Comparison of ENCODE assay signal across 8 cellular contexts in the genomic region with DNA sequence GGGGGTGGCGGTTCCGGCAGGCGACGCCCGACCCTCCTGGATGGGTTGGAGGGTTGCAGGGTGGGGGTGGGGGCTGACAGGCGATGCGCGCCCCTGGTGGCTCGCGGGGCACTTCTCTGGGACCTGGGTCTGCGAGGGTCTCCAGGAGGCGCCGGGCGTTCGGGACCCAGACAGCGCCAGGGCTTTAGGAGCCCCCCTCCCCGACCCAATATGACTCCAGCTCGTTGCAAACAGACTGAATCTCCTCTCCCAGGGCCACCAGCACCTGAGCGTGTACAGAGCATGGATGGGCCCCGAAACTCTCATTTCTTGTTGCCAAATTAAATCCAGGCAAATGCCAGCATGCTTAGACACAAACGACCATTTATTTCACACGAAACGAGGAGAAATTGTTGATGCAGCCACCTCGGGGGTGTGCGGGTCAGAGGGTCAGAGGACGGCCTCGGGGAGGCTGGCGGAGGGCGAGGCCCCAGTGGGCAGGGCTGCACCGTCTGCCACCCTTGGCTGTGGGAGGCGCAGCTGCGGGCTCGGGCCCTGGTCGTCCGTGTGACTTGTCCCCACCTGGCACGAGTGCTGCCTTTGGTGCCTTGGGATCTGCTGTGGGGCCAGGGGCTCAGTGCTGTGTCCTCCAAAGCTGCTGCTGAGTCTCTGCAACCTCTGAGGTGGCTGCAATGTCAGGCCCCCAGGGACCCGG. TPM values are rescaled to one million over a fixed set of nuclear protein-coding genes. Genes with fewer than 3 reads are reported as not detected.
DNase-seq lines count a peak whose midpoint lies in the region; ATAC-seq and TF ChIP-seq lines count a peak whose summit lies in the region.

No MANE protein-coding gene starts in this region.

- no peaks in the 10 kb centered on the region for H3K36me3 Mint-ChIP-seq in activated naive CD8-positive, alpha-beta T cell treated with anti-CD3 and anti-CD28 coated beads, Interleukin-2, amount 50 U/mL, for 24 hours (ENCODE audit: low read depth)

- no peak overlapping the region for H3K9ac ChIP-seq in liver (ENCODE audit: low read depth in 1 of 2, low read length in 2 of 2)

- peaks cover 2% of the 10 kb centered on the region for H3K27me3 Mint-ChIP-seq in activated naive CD8-positive, alpha-beta T cell treated with anti-CD3 and anti-CD28 coated beads, Interleukin-2, amount 50 U/mL, for 24 hours

- H3K4me1 Mint-ChIP-seq in activated naive CD8-positive, alpha-beta T cell treated with anti-CD3 and anti-CD28 coated beads, Interleukin-2, amount 50 U/mL, for 24 hours, result peaks cover 19% of the 10 kb centered on the region

- WGBS in liver, result 21% methylated on average over 37 of the region's 37 CpGs

- H3K27ac ChIP-seq in liver (ENCODE audit: low read depth in 1 of 2, low read length in 2 of 2), result no peak overlapping the region

- DNase-seq in D341Med (ENCODE audit: low spot score) (peak; percentile 84), NCI-H2196 treated with DMSO at 0.1 percent for 48 hours (lab: John Stamatoyannopoulos, UW; ENCODE audit: unreplicated experiment) (no peak), middle frontal gyrus (ENCODE audit: extremely low spot score, low spot score) (no peak), NCI-H2107 treated with DMSO at 0.1 percent for 48 hours (lab: John Stamatoyannopoulos, UW; ENCODE audit: unreplicated experiment) (no peak)
- peak; percentile 50 for DNase-seq in activated naive CD8-positive, alpha-beta T cell treated with anti-CD3 and anti-CD28 coated beads, Interleukin-2, amount 50 U/mL, for 24 hours

- TF ChIP-seq EP300 in Ishikawa (IDR thresholded peaks at IDR 0.05; ENCODE audit: borderline replicate concordance), result no peak

- H3K4me3 ChIP-seq in liver (ENCODE audit: low read depth in 1 of 3, low read length in 3 of 3), result no peak overlapping the region

- H3K4me3 Mint-ChIP-seq in activated naive CD8-positive, alpha-beta T cell treated with anti-CD3 and anti-CD28 coated beads, Interleukin-2, amount 50 U/mL, for 24 hours, result no peak overlapping the region

- no peak for ATAC-seq in activated naive CD8-positive, alpha-beta T cell treated with anti-CD3 and anti-CD28 coated beads, Interleukin-2, amount 50 U/mL, for 24 hours
- ATAC-seq in HG03025 (IDR thresholded peaks at IDR 0.05; ENCODE audit: low FRiP score, unreplicated experiment), result no peak

- peak; percentile 26 for TF ChIP-seq CTCF in liver (IDR thresholded peaks at IDR 0.05; ENCODE audit: low read depth, low read length, missing input control)

- no peaks in the 10 kb centered on the region for H3K36me3 ChIP-seq in liver (ENCODE audit: control insufficient read depth in 4 of 4, insufficient read depth in 3 of 4, low read depth in 1 of 4, low read length in 3 of 4)

- TF ChIP-seq RAD21 in Ishikawa (IDR thresholded peaks at IDR 0.05; ENCODE audit: low read depth) (peak; percentile 56; the same call in 1 of the 2 replicates), liver (IDR thresholded peaks at IDR 0.05) (peak in 1 of 2 donors; percentile 32)

- peaks cover 0 to 3% (median under 1%) of the 10 kb centered on the region in 4 donors for H3K27me3 ChIP-seq in liver (ENCODE audit: control insufficient read depth in 4 of 4, insufficient read depth in 4 of 4, low read length in 3 of 4)

- no peak overlapping the region for H3K27ac Mint-ChIP-seq in activated naive CD8-positive, alpha-beta T cell treated with anti-CD3 and anti-CD28 coated beads, Interleukin-2, amount 50 U/mL, for 24 hours

- H3K4me1 ChIP-seq in liver (ENCODE audit: control insufficient read depth in 4 of 4, insufficient read depth in 4 of 4, low read length in 3 of 4), result peaks cover 0 to 6% (median 0%) of the 10 kb centered on the region in 4 donors

- no peaks in the 10 kb centered on the region for H3K9me3 ChIP-seq in liver (ENCODE audit: control insufficient read depth in 4 of 4, low read length in 3 of 4)

- no peaks in the 10 kb centered on the region for H3K9me3 Mint-ChIP-seq in activated naive CD8-positive, alpha-beta T cell treated with anti-CD3 and anti-CD28 coated beads, Interleukin-2, amount 50 U/mL, for 24 hours

TF ChIP-seq in Ishikawa, 13 proteins besides CTCF, POLR2A, EP300 and RAD21:
- TF ChIP-seq NFIC (IDR thresholded peaks at IDR 0.05) (no peak), CEBPB (IDR thresholded peaks at IDR 0.05) (no peak), ZBTB7A (IDR thresholded peaks at IDR 0.05; ENCODE audit: low read depth) (peak; percentile 97), CREB1 (IDR thresholded peaks at IDR 0.05; ENCODE audit: low read depth) (no peak), YY1 (IDR thresholded peaks at IDR 0.05; ENCODE audit: low read depth) (no peak), TAF1 (IDR thresholded peaks at IDR 0.05; ENCODE audit: low read depth) (no peak)
- TF ChIP-seq, protein P1, sequence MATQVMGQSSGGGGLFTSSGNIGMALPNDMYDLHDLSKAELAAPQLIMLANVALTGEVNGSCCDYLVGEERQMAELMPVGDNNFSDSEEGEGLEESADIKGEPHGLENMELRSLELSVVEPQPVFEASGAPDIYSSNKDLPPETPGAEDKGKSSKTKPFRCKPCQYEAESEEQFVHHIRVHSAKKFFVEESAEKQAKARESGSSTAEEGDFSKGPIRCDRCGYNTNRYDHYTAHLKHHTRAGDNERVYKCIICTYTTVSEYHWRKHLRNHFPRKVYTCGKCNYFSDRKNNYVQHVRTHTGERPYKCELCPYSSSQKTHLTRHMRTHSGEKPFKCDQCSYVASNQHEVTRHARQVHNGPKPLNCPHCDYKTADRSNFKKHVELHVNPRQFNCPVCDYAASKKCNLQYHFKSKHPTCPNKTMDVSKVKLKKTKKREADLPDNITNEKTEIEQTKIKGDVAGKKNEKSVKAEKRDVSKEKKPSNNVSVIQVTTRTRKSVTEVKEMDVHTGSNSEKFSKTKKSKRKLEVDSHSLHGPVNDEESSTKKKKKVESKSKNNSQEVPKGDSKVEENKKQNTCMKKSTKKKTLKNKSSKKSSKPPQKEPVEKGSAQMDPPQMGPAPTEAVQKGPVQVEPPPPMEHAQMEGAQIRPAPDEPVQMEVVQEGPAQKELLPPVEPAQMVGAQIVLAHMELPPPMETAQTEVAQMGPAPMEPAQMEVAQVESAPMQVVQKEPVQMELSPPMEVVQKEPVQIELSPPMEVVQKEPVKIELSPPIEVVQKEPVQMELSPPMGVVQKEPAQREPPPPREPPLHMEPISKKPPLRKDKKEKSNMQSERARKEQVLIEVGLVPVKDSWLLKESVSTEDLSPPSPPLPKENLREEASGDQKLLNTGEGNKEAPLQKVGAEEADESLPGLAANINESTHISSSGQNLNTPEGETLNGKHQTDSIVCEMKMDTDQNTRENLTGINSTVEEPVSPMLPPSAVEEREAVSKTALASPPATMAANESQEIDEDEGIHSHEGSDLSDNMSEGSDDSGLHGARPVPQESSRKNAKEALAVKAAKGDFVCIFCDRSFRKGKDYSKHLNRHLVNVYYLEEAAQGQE (IDR thresholded peaks at IDR 0.05; ENCODE audit: low read depth), result no peak

TF ChIP-seq in liver, 16 proteins besides CTCF, POLR2A, EP300 and RAD21:
- no peak for TF ChIP-seq JUND (IDR thresholded peaks at IDR 0.05)
- no peak for TF ChIP-seq RXRA (IDR thresholded peaks at IDR 0.05)
- TF ChIP-seq YY1 (IDR thresholded peaks at IDR 0.05), result no peak
- TF ChIP-seq FOXA2 (IDR thresholded peaks at IDR 0.05), result no peak

RNA-seq across cellular contexts. Expression of a gene that starts 20.9 kb away (rescaled TPM):
- total RNA-seq in liver, result 1 to 10 TPM in 1 of 2 donors, under 1 TPM in 1; 0.25 to 6.1 TPM
- under 1 TPM; 0.31 to 0.36 TPM for polyA plus RNA-seq in liver

Comparison
In these comparisons a context has a peak if more than half of its experiments do, and no peak if none do; other contexts are left out.
1. DNase-seq: peak in D341Med (single experiment) and activated naive CD8-positive, alpha-beta T cell treated with anti-CD3 and anti-CD28 coated beads, Interleukin-2, amount 50 U/mL, for 24 hours (single experiment); none in NCI-H2196 treated with DMSO at 0.1 percent for 48 hours (single experiment), middle frontal gyrus (single experiment) and NCI-H2107 treated with DMSO at 0.1 percent for 48 hours (single experiment).